ENCODE assay signal across 31 cellular contexts in genomic region chr12:120346031-120346430, GRCh38. TPM values are rescaled to one million over a fixed set of nuclear protein-coding genes. Genes with fewer than 3 reads are reported as not detected.
"Had no signal": no experiment of that assay in that cellular context is flagged by ENCODE, and none has a peak within 500 bp of the region (broad histone marks: within the 10 kb centered on the region; RNA-seq: fewer than 3 reads in every experiment).

No MANE protein-coding gene starts in this region.

- H3K36me3 ChIP-seq: suprapubic skin, thoracic aorta, thyroid gland, tibial artery, transverse colon, upper lobe of left lung, upper lobe of right lung, uterus, vagina had no signal

- H3K4me1 ChIP-seq: suprapubic skin, tibial nerve, uterus, vagina had no signal

- H3K27me3 ChIP-seq: stomach, testis, thyroid gland, transverse colon, upper lobe of left lung, upper lobe of right lung, uterus, vagina had no signal

- ATAC-seq: stimulated activated effector memory CD8-positive, alpha-beta T cell treated with anti-CD3 and anti-CD28 coated beads, Interleukin-12 subunit alpha, Interleukin-12 subunit beta, amount 100 ng/mL, for 72 hours; stimulated activated naive B cell treated with anti-CD40 and anti-IgM and Interleukin-4, amounts not matched to agents 10 μg/mL and 1 μg/mL and 100 μg/mL, for 72 hours; stimulated activated naive CD8-positive, alpha-beta T cell treated with anti-CD3 and anti-CD28 coated beads, Interleukin-15, amount 100 ng/mL, for 72 hours; stimulated activated naive CD8-positive, alpha-beta T cell treated with anti-CD3 and anti-CD28 coated beads, Interleukin-15, Interleukin-2, amounts not matched to agents 100 U/mL and 50 U/mL, for 24 hours; upper lobe of right lung had no signal

- DNase-seq: stimulated activated CD4-positive, alpha-beta T cell treated with anti-CD3 and anti-CD28 coated beads, Interleukin-2, amount 100 ng/mL, for 48 hours; stimulated activated CD4-positive, alpha-beta T cell treated with anti-CD3 and anti-CD28 coated beads, Interleukin-4, amount 100 ng/mL, for 1 hour; stimulated activated CD4-positive, alpha-beta T cell treated with anti-CD3 and anti-CD28 coated beads, Interleukin-4, amount 100 ng/mL, for 24 hours; stimulated activated CD4-positive, alpha-beta T cell treated with anti-CD3 and anti-CD28 coated beads, Interleukin-4, amount 100 ng/mL, for 4 hours; stimulated activated CD8-positive, alpha-beta memory T cell treated with anti-CD3 and anti-CD28 coated beads, Interleukin-4, amount 100 ng/mL, for 48 hours; stimulated activated naive B cell treated with anti-CD40 and anti-IgM and Interleukin-4, amounts not matched to agents 10 μg/mL and 1 μg/mL and 100 μg/mL, for 72 hours; stimulated activated naive CD4-positive, alpha-beta T cell; stimulated activated naive CD4-positive, alpha-beta T cell treated with Interleukin-2 at 50 U/mL for 16 hours; stimulated activated naive CD8-positive, alpha-beta T cell treated with anti-CD3 and anti-CD28 coated beads, Interleukin-15, amount 100 ng/mL, for 72 hours; stimulated activated naive CD8-positive, alpha-beta T cell treated with anti-CD3 and anti-CD28 coated beads, Interleukin-15, Interleukin-2, amounts not matched to agents 100 U/mL and 50 U/mL, for 24 hours; stomach; substantia nigra; testis; thyroid gland; tibial artery; transverse colon; trophoblast cell; upper lobe of left lung; upper lobe of right lung; uterus had no signal

- H3K4me3 ChIP-seq: stomach, suprapubic skin, testis, thoracic aorta, thyroid gland, tibial artery, tibial nerve, transverse colon, upper lobe of left lung, upper lobe of right lung, uterus, vagina had no signal

- H3K36me3 Mint-ChIP-seq: stimulated activated effector memory CD8-positive, alpha-beta T cell treated with anti-CD3 and anti-CD28 coated beads, Interleukin-12 subunit alpha, Interleukin-12 subunit beta, amount 100 ng/mL, for 72 hours; stimulated activated naive B cell treated with anti-CD40 and anti-IgM and Interleukin-4, amounts not matched to agents 10 μg/mL and 1 μg/mL and 100 μg/mL, for 72 hours; type B pancreatic cell had no signal

- H3K9me3 Mint-ChIP-seq: stimulated activated effector memory CD8-positive, alpha-beta T cell treated with anti-CD3 and anti-CD28 coated beads, Interleukin-12 subunit alpha, Interleukin-12 subunit beta, amount 100 ng/mL, for 72 hours; stimulated activated naive B cell treated with anti-CD40 and anti-IgM and Interleukin-4, amounts not matched to agents 10 μg/mL and 1 μg/mL and 100 μg/mL, for 72 hours; stimulated activated naive CD8-positive, alpha-beta T cell treated with anti-CD3 and anti-CD28 coated beads, Interleukin-15, amount 100 ng/mL, for 72 hours; stimulated activated naive CD8-positive, alpha-beta T cell treated with anti-CD3 and anti-CD28 coated beads, Interleukin-15, Interleukin-2, amounts not matched to agents 100 ng/mL and 50 ng/mL, for 24 hours; type B pancreatic cell had no signal

- H3K27me3 Mint-ChIP-seq: stimulated activated naive CD8-positive, alpha-beta T cell treated with anti-CD3 and anti-CD28 coated beads, Interleukin-15, amount 100 ng/mL, for 72 hours; stimulated activated naive CD8-positive, alpha-beta T cell treated with anti-CD3 and anti-CD28 coated beads, Interleukin-15, Interleukin-2, amounts not matched to agents 100 ng/mL and 50 ng/mL, for 24 hours; type B pancreatic cell had no signal

- H3K4me1 Mint-ChIP-seq: stimulated activated effector memory CD8-positive, alpha-beta T cell treated with anti-CD3 and anti-CD28 coated beads, Interleukin-12 subunit alpha, Interleukin-12 subunit beta, amount 100 ng/mL, for 72 hours; stimulated activated naive B cell treated with anti-CD40 and anti-IgM and Interleukin-4, amounts not matched to agents 10 μg/mL and 1 μg/mL and 100 μg/mL, for 72 hours; stimulated activated naive CD8-positive, alpha-beta T cell treated with anti-CD3 and anti-CD28 coated beads, Interleukin-15, amount 100 ng/mL, for 72 hours had no signal

- H3K27ac ChIP-seq: stomach, suprapubic skin, testis, thoracic aorta, thyroid gland, tibial artery, tibial nerve, transverse colon, upper lobe of left lung, upper lobe of right lung, uterus, vagina had no signal

- H3K9me3 ChIP-seq: stomach, suprapubic skin, testis, thoracic aorta, thyroid gland, tibial artery, tibial nerve, transverse colon, upper lobe of left lung, upper lobe of right lung, uterus, vagina had no signal

- H3K4me3 Mint-ChIP-seq: stimulated activated effector memory CD8-positive, alpha-beta T cell treated with anti-CD3 and anti-CD28 coated beads, Interleukin-12 subunit alpha, Interleukin-12 subunit beta, amount 100 ng/mL, for 72 hours; stimulated activated naive B cell treated with anti-CD40 and anti-IgM and Interleukin-4, amounts not matched to agents 10 μg/mL and 1 μg/mL and 100 μg/mL, for 72 hours; stimulated activated naive CD8-positive, alpha-beta T cell treated with anti-CD3 and anti-CD28 coated beads, Interleukin-15, amount 100 ng/mL, for 72 hours; stimulated activated naive CD8-positive, alpha-beta T cell treated with anti-CD3 and anti-CD28 coated beads, Interleukin-15, Interleukin-2, amounts not matched to agents 100 ng/mL and 50 ng/mL, for 24 hours; type B pancreatic cell had no signal

- H3K27ac Mint-ChIP-seq: stimulated activated effector memory CD8-positive, alpha-beta T cell treated with anti-CD3 and anti-CD28 coated beads, Interleukin-12 subunit alpha, Interleukin-12 subunit beta, amount 100 ng/mL, for 72 hours; stimulated activated naive CD8-positive, alpha-beta T cell treated with anti-CD3 and anti-CD28 coated beads, Interleukin-15, amount 100 ng/mL, for 72 hours; stimulated activated naive CD8-positive, alpha-beta T cell treated with anti-CD3 and anti-CD28 coated beads, Interleukin-15, Interleukin-2, amounts not matched to agents 100 ng/mL and 50 ng/mL, for 24 hours; type B pancreatic cell had no signal

RNA-seq across cellular contexts. Expression of gene PLA2G1B, which starts 18.5 kb away (rescaled TPM):
- total RNA-seq: stomach, subcutaneous adipose tissue, suprapubic skin, thoracic aorta, thyroid gland, transverse colon, ureter, uterus, vagina had no signal

RNA-seq across cellular contexts. Expression of gene MSI1, which starts 22.9 kb away (rescaled TPM):
- total RNA-seq: subcutaneous adipose tissue had no signal

RNA-seq across cellular contexts. Expression of gene SIRT4, which starts 43.9 kb away (rescaled TPM):
- total RNA-seq: ureter, vagina had no signal

RNA-seq across cellular contexts. Expression of gene RNU4-1, which starts 53.0 kb away (rescaled TPM):
- total RNA-seq: suprapubic skin, thoracic aorta had no signal
- polyA plus RNA-seq: stomach, thymus, urinary bladder had no signal

RNA-seq across cellular contexts. Expression of gene RNU4-2, which starts 54.3 kb away (rescaled TPM):
- polyA plus RNA-seq: stomach, thymus, urinary bladder had no signal
